24 cellular contexts compared by ENCODE assay signal in the genomic region with DNA sequence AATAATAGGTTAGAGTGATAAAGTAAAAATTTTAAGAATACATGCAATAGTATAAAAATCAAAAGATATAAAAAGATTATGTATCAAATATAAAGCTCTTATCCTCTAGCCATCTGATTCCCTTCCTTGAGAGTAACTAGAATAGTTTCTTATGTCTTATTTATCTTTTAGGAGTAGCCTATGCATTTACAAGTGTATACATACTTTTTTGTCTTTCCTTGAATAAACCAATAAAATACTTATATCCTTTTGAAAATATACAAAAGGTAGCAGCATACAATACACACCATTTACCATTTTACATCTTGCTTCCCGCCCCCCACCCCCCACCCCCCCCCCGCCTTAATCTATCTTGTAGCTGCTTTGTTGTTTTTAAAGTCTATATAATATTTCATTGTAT. TPM values are rescaled to one million over a fixed set of nuclear protein-coding genes. Genes with fewer than 3 reads are reported as not detected.
A peak's percentile ranks its signal among the peaks of the same experiment; 100 is the strongest.
DNase-seq lines count a peak whose midpoint lies in the region; ATAC-seq, FAIRE-seq and TF ChIP-seq lines count a peak whose summit lies in the region.
"Had no signal": no experiment of that assay in that cellular context is flagged by ENCODE, and none has a peak within 500 bp of the region (broad histone marks: within the 10 kb centered on the region; RNA-seq: fewer than 3 reads in every experiment).

No MANE protein-coding gene starts in this region.

- H3K9me3 ChIP-seq in PC-3 (ENCODE audit: low read length), result no peaks in the 10 kb centered on the region
- H3K9me3 ChIP-seq: A549 had no signal

- H4K20me1 ChIP-seq in PC-3 (ENCODE audit: low read length), result no peaks in the 10 kb centered on the region

- H3K9me2 ChIP-seq in PC-3 (replicated peaks; ENCODE audit: low read length), result no peaks in the 10 kb centered on the region

- ATAC-seq in PC-3 (peak; percentile 43), left colon (peak; percentile 59)
- ATAC-seq: A549, GM12878 had no signal

- TF ChIP-seq CTCF in PC-3 (conservative IDR thresholded peaks at IDR 0.05; ENCODE audit: low read depth, low read length), result no peak

- no peaks in the 10 kb centered on the region for H3K27me3 ChIP-seq in PC-3 (ENCODE audit: low read length)
- H3K27me3 ChIP-seq: BLaER1 treated with 17β-estradiol and CSF1 and Interleukin-3, amounts not matched to agents 10 nM and 100 nM had no signal

- BruUV-seq in PC-3 (replicated peaks; lab: Mats Ljungman, UMichigan), result no TSS peak

- H3F3A ChIP-seq in PC-3 (ENCODE audit: low read length, unreplicated experiment), result no peaks in the 10 kb centered on the region

- no peak overlapping the region for H3K9ac ChIP-seq in PC-3 (ENCODE audit: low read length)
- H3K9ac ChIP-seq: BLaER1 treated with 17β-estradiol and CSF1 and Interleukin-3, amounts not matched to agents 10 nM and 100 nM had no signal

- no peaks in the 10 kb centered on the region for H3K36me3 ChIP-seq in PC-3 (ENCODE audit: low read depth, low read length)

- DNase-seq in PC-3 (no peak), left colon (no peak), CD1c-positive myeloid dendritic cell (ENCODE audit: extremely low spot score) (no peak), NCI-H2227 treated with DMSO at 0.1 percent for 48 hours (lab: John Stamatoyannopoulos, UW) (no peak)
- DNase-seq: 8988T; AML-193; CD4-positive, alpha-beta memory T cell; CD4-positive, CD25-positive, alpha-beta regulatory T cell; CD8-positive, alpha-beta memory T cell; COR-L47; DMS 273 treated with DMSO at 0.1 percent for 48 hours; DMS153; DMS53; DMS79; DND-41; EL; GDM1 had no signal

- POLR2A ChIA-PET in PC-3 (lab: Charles Lee; ENCODE audit: unreplicated experiment), result no interaction called here

- H3K27ac ChIP-seq in PC-3 (ENCODE audit: low read length), result no peak overlapping the region
- H3K27ac ChIP-seq: A549; BLaER1 treated with 17β-estradiol and CSF1 and Interleukin-3, amounts not matched to agents 10 nM and 100 nM; C4-2B had no signal

- intact Hi-C loops in PC-3 (cut with micrococcal nuclease) (no loop called here), left colon (cut with DNase I, micrococcal nuclease) (no loop called here)

- CTCF ChIA-PET in PC-3 (lab: Charles Lee), result no interaction called here

- H3K4me1 ChIP-seq in PC-3 (ENCODE audit: insufficient read depth, low read length), result no peaks in the 10 kb centered on the region

- no peaks in the 10 kb centered on the region for H3K79me2 ChIP-seq in PC-3 (ENCODE audit: low read length)

- H3K4me3 ChIP-seq in PC-3 (ENCODE audit: low read length), result no peak overlapping the region
- H3K4me3 ChIP-seq: A549; BLaER1 treated with 17β-estradiol and CSF1 and Interleukin-3, amounts not matched to agents 10 nM and 100 nM; GM12878 had no signal

- no peak overlapping the region for H2AFZ ChIP-seq in PC-3 (ENCODE audit: low read length)

- no peak overlapping the region for H3K4me2 ChIP-seq in PC-3 (ENCODE audit: low read length)
- H3K4me2 ChIP-seq: A549 had no signal

- peak; percentile 58 for FAIRE-seq in A204.1 (lab: Jason Lieb, UNC)
- FAIRE-seq: A549, GM12878, GM12892, GM18507 had no signal

RNA-seq across cellular contexts. Expression of gene AHCYL2, which starts 31.4 kb away (rescaled TPM):
- total RNA-seq in PC-3 (2014; rRNA removed) (7.9 and 9.2 TPM in 2 replicates), left colon (100 to 1,000 TPM; 482 to 555 TPM)

Comparison
In these comparisons a context has a peak if more than half of its experiments do, and no peak if none do; other contexts are left out.
1. RNA of gene AHCYL2, which starts 31.4 kb away (total RNA-seq): 482 to 555 TPM in left colon; 7.9 to 9.2 TPM in PC-3; every median in the first group is over 10 times any median in the second.